In genomic region chr10:100728928-100729876, GRCh38 we compare ENCODE assay signal across 8 cellular contexts. TPM values are rescaled to one million over a fixed set of nuclear protein-coding genes. Genes with fewer than 3 reads are reported as not detected.
DNase-seq lines count a peak whose midpoint lies in the region; ATAC-seq and TF ChIP-seq lines count a peak whose summit lies in the region.

No MANE protein-coding gene starts in this region.

- in situ Hi-C loops in astrocyte of the spinal cord (cut with HindIII; ENCODE audit: low sequenced_read_pairs), result no loop called here

- 1% methylated on average over 46 of the region's 46 CpGs for WGBS in mesenchymal stem cell

- H3K4me3 ChIP-seq in astrocyte of the spinal cord (ENCODE audit: low read depth, low read length) (no peak overlapping the region), mesenchymal stem cell (ENCODE audit: insufficient read depth in 1 of 2, low read depth in 1 of 2, low read length in 2 of 2) (peak overlapping the region in 1 of 2 experiments; percentile 41)

- no peak overlapping the region for H3K14ac ChIP-seq in mesenchymal stem cell (ENCODE audit: low read length in 2 of 2)

- H3K23ac ChIP-seq in mesenchymal stem cell (ENCODE audit: low read length in 2 of 2), result no peak overlapping the region

- no peak overlapping the region for H2AK5ac ChIP-seq in mesenchymal stem cell (ENCODE audit: low read length, severe bottlenecking)

- no peak overlapping the region for H2BK5ac ChIP-seq in mesenchymal stem cell (ENCODE audit: low read depth, low read length, poor library complexity, severe bottlenecking)

- no peak overlapping the region for H2BK120ac ChIP-seq in mesenchymal stem cell (ENCODE audit: low read depth, low read length)

- peak; percentile 39 for TF ChIP-seq CTCF in astrocyte of the spinal cord (IDR thresholded peaks at IDR 0.05; ENCODE audit: low read depth, low read length)

- no peak for ATAC-seq in HG02623 (IDR thresholded peaks at IDR 0.05; ENCODE audit: unreplicated experiment)

- H3K79me1 ChIP-seq in mesenchymal stem cell (replicated peaks; ENCODE audit: low read length, poor library complexity, severe bottlenecking), result no peaks in the 10 kb centered on the region

- peak overlapping the region; percentile 83 for H3K4me2 ChIP-seq in mesenchymal stem cell (ENCODE audit: low read length, poor library complexity, severe bottlenecking)

- H2BK12ac ChIP-seq in mesenchymal stem cell (ENCODE audit: low read length in 2 of 2), result no peak overlapping the region

- DNase-seq in SIG-M5 treated with dmso at 0.1 percent for 504 hours (lab: John Stamatoyannopoulos, UW; ENCODE audit: unreplicated experiment) (peak; percentile 60), SIG-M5 (lab: John Stamatoyannopoulos, UW) (no peak), M059J (ENCODE audit: low read depth) (peak; percentile 44), astrocyte of the spinal cord (ENCODE audit: low read depth, low spot score) (no peak), mesenchymal stem cell (peak; percentile 30), hippocampal formation (lab: John Stamatoyannopoulos, UW) (no peak)
- DNase-seq in stimulated activated naive CD4-positive, alpha-beta T cell (lab: John Stamatoyannopoulos, UW), result no peak

- no peaks in the 10 kb centered on the region for H3K36me3 ChIP-seq in mesenchymal stem cell (ENCODE audit: control insufficient read depth in 1 of 2, insufficient read depth in 2 of 2, low read depth in 1 of 2, low read length in 2 of 2)

- no peak overlapping the region for H2AFZ ChIP-seq in mesenchymal stem cell (ENCODE audit: low read depth, low read length)

- H3K9ac ChIP-seq in mesenchymal stem cell (ENCODE audit: low read length), result no peak overlapping the region

- H4K91ac ChIP-seq in mesenchymal stem cell (ENCODE audit: low read length), result no peak overlapping the region

- H3K4ac ChIP-seq in mesenchymal stem cell (ENCODE audit: low read depth in 1 of 2, low read length in 2 of 2), result no peak overlapping the region

- H4K8ac ChIP-seq in mesenchymal stem cell (ENCODE audit: low read length), result no peak overlapping the region

- H2BK15ac ChIP-seq in mesenchymal stem cell (ENCODE audit: low read depth, poor library complexity, severe bottlenecking), result no peak overlapping the region

- H3K27ac ChIP-seq in mesenchymal stem cell (ENCODE audit: low read length, poor library complexity, severe bottlenecking), result no peak overlapping the region

- no peaks in the 10 kb centered on the region for H3K9me3 ChIP-seq in mesenchymal stem cell (ENCODE audit: control insufficient read depth, low read length)

- H3K27me3 ChIP-seq in mesenchymal stem cell (ENCODE audit: control insufficient read depth in 1 of 2, insufficient read depth in 1 of 2, low read length in 2 of 2), result peaks cover 37 to 92% of the 10 kb centered on the region in 2 experiments

- no peak overlapping the region for H3K18ac ChIP-seq in mesenchymal stem cell (ENCODE audit: low read depth in 1 of 2, low read length in 2 of 2)

- peaks cover 39% of the 10 kb centered on the region for H3K4me1 ChIP-seq in mesenchymal stem cell (ENCODE audit: control insufficient read depth, insufficient read depth, low read depth, low read length)

RNA-seq across cellular contexts. Expression of gene PAX2, which starts 16.2 kb away (rescaled TPM):
- total RNA-seq in M059J (2014; rRNA removed; shearing (Covaris generic)), result 0.30 TPM in 1 of 2 replicates, not detected in the other
- not detected for polyA plus RNA-seq in mesenchymal stem cell (2013, experiment 1 of 2)
- not detected for polyA plus RNA-seq in mesenchymal stem cell (2013, experiment 2 of 2)

Comparison
In these comparisons a context has a peak if more than half of its experiments do, and no peak if none do; other contexts are left out.
1. DNase-seq: peak in SIG-M5 treated with dmso at 0.1 percent for 504 hours (single experiment), M059J (single experiment) and mesenchymal stem cell (single experiment); none in SIG-M5 (single experiment), astrocyte of the spinal cord (single experiment), stimulated activated naive CD4-positive, alpha-beta T cell (0 of 6) and hippocampal formation (0 of 2).